Comparison of ENCODE assay signal across 8 cellular contexts in the genomic region with DNA sequence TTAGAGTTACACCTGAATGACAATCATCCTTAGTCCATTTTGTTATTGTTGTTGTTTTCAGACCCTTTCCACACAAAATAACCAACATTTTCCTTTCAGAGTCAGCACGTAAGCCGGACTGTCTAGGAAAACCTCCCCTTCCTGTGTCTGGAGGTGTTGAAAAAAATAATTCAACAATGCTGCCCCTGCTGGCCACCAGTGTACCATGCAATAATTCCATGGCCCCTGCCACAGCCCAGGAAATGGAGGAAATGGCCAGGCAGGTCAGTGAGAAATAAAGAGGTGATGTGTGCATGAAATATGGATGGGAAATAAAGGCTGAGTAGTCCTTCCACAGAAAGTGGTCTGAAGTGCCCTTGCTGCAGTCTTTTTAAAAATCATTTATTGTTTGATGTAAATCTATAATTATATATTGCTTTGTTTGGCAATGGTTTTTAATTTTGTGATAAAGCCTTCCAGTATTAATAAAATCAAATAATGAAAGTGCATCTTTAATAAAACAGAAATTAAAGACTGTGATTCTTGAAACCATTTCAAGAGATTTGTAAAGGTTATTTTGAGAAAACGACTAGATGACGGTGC.
DNase-seq lines count a peak whose midpoint lies in the region; ATAC-seq, FAIRE-seq and TF ChIP-seq lines count a peak whose summit lies in the region.

No MANE protein-coding gene starts in this region.

- no peaks in the 10 kb centered on the region for H3K36me3 Mint-ChIP-seq in naive thymus-derived CD4-positive, alpha-beta T cell

- peak; percentile 45 for TF ChIP-seq CTCF in lower lobe of right lung (IDR thresholded peaks at IDR 0.05)

- no peak overlapping the region for H3K4me3 ChIP-seq in lower lobe of right lung
- H3K4me3 ChIP-seq in naive thymus-derived CD4-positive, alpha-beta T cell (ENCODE audit: low read length), result no peak overlapping the region

- no peak for TF ChIP-seq POLR2A in H54 (IDR thresholded peaks at IDR 0.05; ENCODE audit: low read depth, low read length)

- no peak overlapping the region for H3K4me3 Mint-ChIP-seq in naive thymus-derived CD4-positive, alpha-beta T cell

- no peak overlapping the region for H3K27ac Mint-ChIP-seq in naive thymus-derived CD4-positive, alpha-beta T cell

- no peaks in the 10 kb centered on the region for H3K4me1 ChIP-seq in lower lobe of right lung
- H3K4me1 ChIP-seq in naive thymus-derived CD4-positive, alpha-beta T cell (ENCODE audit: control insufficient read depth in 2 of 2, insufficient read depth in 2 of 2, low read length in 2 of 2), result no peaks in the 10 kb centered on the region

- peaks cover 0 to 9% (median 0%) of the 10 kb centered on the region in 5 donors for H3K27me3 Mint-ChIP-seq in naive thymus-derived CD4-positive, alpha-beta T cell

- peaks cover 0 to 8% (median 0%) of the 10 kb centered on the region in 11 donors for H3K9me3 Mint-ChIP-seq in naive thymus-derived CD4-positive, alpha-beta T cell

- CTCF ChIA-PET in naive thymus-derived CD4-positive, alpha-beta T cell (lab: Charles Lee), result no interaction called here

- intact Hi-C loops in lower lobe of right lung (cut with DNase I), result no loop called here
- intact Hi-C loops in naive thymus-derived CD4-positive, alpha-beta T cell (cut with micrococcal nuclease), result no loop called here

- H3K27me3 ChIP-seq in lower lobe of right lung (ENCODE audit: low read depth), result no peaks in the 10 kb centered on the region
- H3K27me3 ChIP-seq in naive thymus-derived CD4-positive, alpha-beta T cell (ENCODE audit: control insufficient read depth in 2 of 2, insufficient read depth in 2 of 2, low read length in 2 of 2), result no peaks in the 10 kb centered on the region

- H3K36me3 ChIP-seq in lower lobe of right lung, result no peaks in the 10 kb centered on the region
- H3K36me3 ChIP-seq in naive thymus-derived CD4-positive, alpha-beta T cell (ENCODE audit: control insufficient read depth in 2 of 3, insufficient read depth in 3 of 3, low read length in 3 of 3), result no peaks in the 10 kb centered on the region

- no peak for FAIRE-seq in H54 (lab: Jason Lieb, UNC)

- POLR2A ChIA-PET in naive thymus-derived CD4-positive, alpha-beta T cell (lab: Charles Lee), result no interaction called here

- no peaks in the 10 kb centered on the region for H3K9me3 ChIP-seq in lower lobe of right lung
- H3K9me3 ChIP-seq in naive thymus-derived CD4-positive, alpha-beta T cell (ENCODE audit: control insufficient read depth in 2 of 3, low read length in 3 of 3), result no peaks in the 10 kb centered on the region

- peak; percentile 3 to 31 for DNase-seq in SHP77 (lab: John Stamatoyannopoulos, UW)
- DNase-seq in SHP77 treated with DMSO at 0.1 percent for 48 hours (lab: John Stamatoyannopoulos, UW), result no peak
- peak; percentile 7 for DNase-seq in UCSD-AML1 (lab: John Stamatoyannopoulos, UW; ENCODE audit: unreplicated experiment)
- no peak for DNase-seq in lower lobe of right lung
- DNase-seq in naive thymus-derived CD4-positive, alpha-beta T cell, result no peak
- no peak for DNase-seq in H54 (ENCODE audit: insufficient read length, low spot score)
- no peak for DNase-seq in pons (ENCODE audit: low spot score)

- H3K27ac ChIP-seq in lower lobe of right lung, result no peak overlapping the region
- no peak overlapping the region for H3K27ac ChIP-seq in naive thymus-derived CD4-positive, alpha-beta T cell (ENCODE audit: low read depth, low read length)

- H3K4me1 Mint-ChIP-seq in naive thymus-derived CD4-positive, alpha-beta T cell, result no peaks in the 10 kb centered on the region

- ATAC-seq in HG02973 (IDR thresholded peaks at IDR 0.05; ENCODE audit: unreplicated experiment) (peak; percentile 78), lower lobe of right lung (peak in 1 of 2 donors; percentile 64)
- no peak for ATAC-seq in naive thymus-derived CD4-positive, alpha-beta T cell

Comparison
In these comparisons a context has a peak if more than half of its experiments do, and no peak if none do; other contexts are left out.
1. DNase-seq: peak in SHP77 (2 of 2) and UCSD-AML1 (single experiment); none in SHP77 treated with DMSO at 0.1 percent for 48 hours (single experiment), lower lobe of right lung (single experiment), naive thymus-derived CD4-positive, alpha-beta T cell (0 of 9), H54 (single experiment) and pons (single experiment).